In the genomic region with DNA sequence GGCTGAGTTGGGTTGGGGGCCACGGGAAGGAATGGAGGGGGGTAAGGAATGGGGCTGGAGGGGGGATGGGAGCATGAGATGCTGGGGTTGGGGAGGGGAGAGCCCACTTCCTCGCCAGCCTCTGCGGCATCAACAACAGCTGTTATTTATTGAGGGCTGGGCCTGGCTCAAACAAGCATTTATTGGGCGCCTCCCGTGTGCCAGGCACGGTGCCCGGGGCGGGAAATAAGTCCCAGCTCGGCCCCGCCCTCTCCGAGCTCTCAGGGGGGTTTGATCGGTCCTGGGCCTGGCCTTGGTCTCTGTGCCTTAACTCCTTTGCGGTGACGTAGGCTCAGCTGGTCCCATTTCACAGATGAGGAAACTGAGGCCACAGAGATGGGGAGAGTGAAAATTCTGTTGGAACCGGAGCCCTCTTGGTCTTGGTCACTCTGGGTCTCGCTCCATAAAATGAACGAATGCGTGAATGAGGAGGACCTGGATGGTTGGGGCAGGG, we compare ENCODE assay signal across 10 cellular contexts. TPM values are rescaled to one million over a fixed set of nuclear protein-coding genes. Genes with fewer than 3 reads are reported as not detected.
DNase-seq lines count a peak whose midpoint lies in the region; TF ChIP-seq lines count a peak whose summit lies in the region.
"Had no signal": no experiment of that assay in that cellular context is flagged by ENCODE, and none has a peak within 500 bp of the region (broad histone marks: within the 10 kb centered on the region; RNA-seq: fewer than 3 reads in every experiment).

No MANE protein-coding gene starts in this region.

- peaks cover 19% of the 10 kb centered on the region for H3K4me1 Mint-ChIP-seq in activated T-helper 1 cell treated with anti-CD3 and anti-CD28 coated beads, Interleukin-12 subunit alpha, Interleukin-12 subunit beta, Interleukin-2, Interleukin-4 antibody, amounts not matched to agents 30 ng/mL and 10 ng/mL and 1 ng/mL, durations not matched to agents 14 hours and 24 hours and 36 hours (ENCODE audit: low read depth)

- H3K79me2 ChIP-seq in hepatocyte = peaks cover 15% of the 10 kb centered on the region

- H3K27me3 ChIP-seq in hepatocyte (no peaks in the 10 kb centered on the region), subcutaneous abdominal adipose tissue (ENCODE audit: control insufficient read depth in 5 of 5, insufficient read depth in 4 of 5, low read length in 5 of 5) (peaks cover 0 to 2% (median 0%) of the 10 kb centered on the region in 5 donors)

- no peak overlapping the region for H3K27ac Mint-ChIP-seq in activated T-helper 1 cell treated with anti-CD3 and anti-CD28 coated beads, Interleukin-12 subunit alpha, Interleukin-12 subunit beta, Interleukin-2, Interleukin-4 antibody, amounts not matched to agents 30 ng/mL and 10 ng/mL and 1 ng/mL, durations not matched to agents 14 hours and 24 hours and 36 hours

- DNase-seq in activated CD4-positive, alpha-beta T cell treated with anti-CD3 and anti-CD28 coated beads for 48 hours = peak; percentile 12
- DNase-seq in activated CD4-positive, alpha-beta T cell treated with anti-CD3 and anti-CD28 coated beads, Interleukin-2, amount 50 U/mL, for 4 hours = no peak
- no peak for DNase-seq in activated T-helper 1 cell treated with anti-CD3 and anti-CD28 coated beads, Interleukin-12 subunit alpha, Interleukin-12 subunit beta, Interleukin-2, Interleukin-4 antibody, amounts not matched to agents 30 ng/mL and 10 ng/mL and 1 ng/mL, durations not matched to agents 14 hours and 24 hours and 36 hours (ENCODE audit: low spot score)
- no peak for DNase-seq in hepatocyte (ENCODE audit: low spot score)
- no peak for DNase-seq in stimulated activated CD4-positive, alpha-beta T cell treated with anti-CD3 and anti-CD28 coated beads, Interleukin-4, amount 100 ng/mL, for 1 hour
- DNase-seq in activated CD8-positive, alpha-beta memory T cell treated with anti-CD3 and anti-CD28 coated beads for 24 hours = no peak
- no peak for DNase-seq in superior temporal gyrus (ENCODE audit: extremely low spot score)
- DNase-seq: NCI-H2029 treated with DMSO at 0.1 percent for 48 hours had no signal

- H3K36me3 ChIP-seq in hepatocyte (replicated peaks; ENCODE audit: insufficient read depth, low read depth) (no peaks in the 10 kb centered on the region), subcutaneous abdominal adipose tissue (ENCODE audit: control insufficient read depth in 5 of 5, insufficient read depth in 5 of 5, low read length in 5 of 5) (no peaks in the 10 kb centered on the region)

- intact Hi-C loops in activated T-helper 1 cell treated with anti-CD3 and anti-CD28 coated beads, Interleukin-12 subunit alpha, Interleukin-12 subunit beta, Interleukin-2, Interleukin-4 antibody, amounts not matched to agents 30 ng/mL and 10 ng/mL and 1 ng/mL, durations not matched to agents 14 hours and 24 hours and 36 hours (cut with micrococcal nuclease) = no loop called here

- peak overlapping the region; percentile 47 for H3K4me3 Mint-ChIP-seq in activated T-helper 1 cell treated with anti-CD3 and anti-CD28 coated beads, Interleukin-12 subunit alpha, Interleukin-12 subunit beta, Interleukin-2, Interleukin-4 antibody, amounts not matched to agents 30 ng/mL and 10 ng/mL and 1 ng/mL, durations not matched to agents 14 hours and 24 hours and 36 hours

- no peaks in the 10 kb centered on the region for H3K9me2 ChIP-seq in hepatocyte (replicated peaks; ENCODE audit: insufficient read depth)

- no peaks in the 10 kb centered on the region for H3K9me3 Mint-ChIP-seq in activated T-helper 1 cell treated with anti-CD3 and anti-CD28 coated beads, Interleukin-12 subunit alpha, Interleukin-12 subunit beta, Interleukin-2, Interleukin-4 antibody, amounts not matched to agents 30 ng/mL and 10 ng/mL and 1 ng/mL, durations not matched to agents 14 hours and 24 hours and 36 hours

- 70% methylated on average over 14 of the region's 18 CpGs for WGBS in hepatocyte (ENCODE audit: low lambda C conversion rate, missing lambda C conversion rate)

- no peak for TF ChIP-seq CTCF in hepatocyte (IDR thresholded peaks at IDR 0.05; ENCODE audit: poor library complexity)

- H3K27me3 Mint-ChIP-seq in activated T-helper 1 cell treated with anti-CD3 and anti-CD28 coated beads, Interleukin-12 subunit alpha, Interleukin-12 subunit beta, Interleukin-2, Interleukin-4 antibody, amounts not matched to agents 30 ng/mL and 10 ng/mL and 1 ng/mL, durations not matched to agents 14 hours and 24 hours and 36 hours (ENCODE audit: insufficient read depth) = peaks cover 19% of the 10 kb centered on the region

- no peak overlapping the region for H3K4me2 ChIP-seq in hepatocyte

- H3K27ac ChIP-seq in hepatocyte (peak overlapping the region; percentile 34), subcutaneous abdominal adipose tissue (ENCODE audit: low read depth, low read length) (peak overlapping the region; percentile 29)

- H2AFZ ChIP-seq in hepatocyte = no peak overlapping the region

- H3K4me1 ChIP-seq in hepatocyte (ENCODE audit: insufficient read depth) (peaks cover 6% of the 10 kb centered on the region), subcutaneous abdominal adipose tissue (ENCODE audit: control insufficient read depth in 5 of 5, insufficient read depth in 5 of 5, low read length in 5 of 5) (peaks cover 6 to 48% (median 42%) of the 10 kb centered on the region in 5 donors)

- H3K36me3 Mint-ChIP-seq in activated T-helper 1 cell treated with anti-CD3 and anti-CD28 coated beads, Interleukin-12 subunit alpha, Interleukin-12 subunit beta, Interleukin-2, Interleukin-4 antibody, amounts not matched to agents 30 ng/mL and 10 ng/mL and 1 ng/mL, durations not matched to agents 14 hours and 24 hours and 36 hours (ENCODE audit: low read depth) = peaks cover 1% of the 10 kb centered on the region

- no peak overlapping the region for H3K9ac ChIP-seq in subcutaneous abdominal adipose tissue (ENCODE audit: low read length in 5 of 5)

- H3K4me3 ChIP-seq in hepatocyte (no peak overlapping the region), subcutaneous abdominal adipose tissue (ENCODE audit: low read depth in 1 of 5, low read length in 5 of 5) (no peak overlapping the region)

- no peaks in the 10 kb centered on the region for H4K20me1 ChIP-seq in hepatocyte (ENCODE audit: insufficient read depth, poor library complexity, severe bottlenecking)

- H3K9me3 ChIP-seq in hepatocyte (ENCODE audit: low read depth) (no peaks in the 10 kb centered on the region), subcutaneous abdominal adipose tissue (ENCODE audit: control insufficient read depth in 5 of 5, low read length in 5 of 5) (no peaks in the 10 kb centered on the region)

RNA-seq across cellular contexts. Expression of gene ADAMTS10, which starts 0.9 kb away (rescaled TPM):
- total RNA-seq in activated T-helper 1 cell treated with anti-CD3 and anti-CD28 coated beads, Interleukin-12 subunit alpha, Interleukin-12 subunit beta, Interleukin-2, Interleukin-4 antibody, amounts not matched to agents 30 ng/mL and 10 ng/mL and 1 ng/mL, durations not matched to agents 14 hours and 24 hours and 36 hours = 3.2 and 3.3 TPM in 2 replicates
- 22.1 and 31.9 TPM in 2 replicates for total RNA-seq in hepatocyte
- 15.8 and 28.5 TPM in 2 replicates for polyA plus RNA-seq in hepatocyte

RNA-seq across cellular contexts. Expression of gene NFILZ, which starts 19.0 kb away (rescaled TPM):
- total RNA-seq in activated T-helper 1 cell treated with anti-CD3 and anti-CD28 coated beads, Interleukin-12 subunit alpha, Interleukin-12 subunit beta, Interleukin-2, Interleukin-4 antibody, amounts not matched to agents 30 ng/mL and 10 ng/mL and 1 ng/mL, durations not matched to agents 14 hours and 24 hours and 36 hours = not detected in 2 replicates
- total RNA-seq in hepatocyte = not detected in 2 replicates
- not detected in 2 replicates for polyA plus RNA-seq in hepatocyte
- total RNA-seq: activated CD8-positive, alpha-beta memory T cell treated with anti-CD3 and anti-CD28 coated beads for 36 hours had no signal

RNA-seq across cellular contexts. Expression of gene MYO1F, which starts 34.2 kb away (rescaled TPM):
- 45.6 and 50.9 TPM in 2 replicates for total RNA-seq in activated T-helper 1 cell treated with anti-CD3 and anti-CD28 coated beads, Interleukin-12 subunit alpha, Interleukin-12 subunit beta, Interleukin-2, Interleukin-4 antibody, amounts not matched to agents 30 ng/mL and 10 ng/mL and 1 ng/mL, durations not matched to agents 14 hours and 24 hours and 36 hours
- 0.13 and 0.92 TPM in 2 replicates for total RNA-seq in hepatocyte
- polyA plus RNA-seq in hepatocyte = 1.0 and 3.1 TPM in 2 replicates

Comparison
In these comparisons a context has a peak if more than half of its experiments do, and no peak if none do; other contexts are left out.
1. RNA of gene MYO1F, which starts 34.2 kb away (total RNA-seq): 45.6 to 50.9 TPM in activated T-helper 1 cell treated with anti-CD3 and anti-CD28 coated beads, Interleukin-12 subunit alpha, Interleukin-12 subunit beta, Interleukin-2, Interleukin-4 antibody, amounts not matched to agents 30 ng/mL and 10 ng/mL and 1 ng/mL, durations not matched to agents 14 hours and 24 hours and 36 hours; 0.13 to 0.92 TPM in hepatocyte; every median in the first group is over 10 times any median in the second.